Comparison of ENCODE assay signal across 8 cellular contexts in the genomic region with DNA sequence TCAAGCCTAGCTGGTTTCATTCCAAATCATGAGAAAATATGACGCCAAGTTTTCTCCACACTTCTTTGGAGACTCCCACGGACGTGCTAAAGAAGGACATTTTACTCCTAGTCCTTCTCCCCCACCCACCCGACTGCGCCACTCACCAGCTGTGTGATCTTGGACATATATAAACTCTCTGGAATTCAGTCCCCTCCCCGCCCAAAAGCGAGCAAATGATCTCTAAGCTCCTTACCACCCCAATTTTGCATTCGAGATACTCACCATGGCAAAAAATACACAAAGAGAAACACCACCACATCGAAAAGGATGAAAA. TPM values are rescaled to one million over a fixed set of nuclear protein-coding genes. Genes with fewer than 3 reads are reported as not detected.
DNase-seq lines count a peak whose midpoint lies in the region; ATAC-seq, FAIRE-seq and TF ChIP-seq lines count a peak whose summit lies in the region.

No MANE protein-coding gene starts in this region.

- H3K27me3 Mint-ChIP-seq in neural progenitor cell (ENCODE audit: insufficient read depth, low read depth) = peaks cover 7% of the 10 kb centered on the region

- peaks cover 8% of the 10 kb centered on the region for H3F3A ChIP-seq in neural progenitor cell (ENCODE audit: low read depth)

- H3K4me3 ChIP-seq in fibroblast of lung (replicated peaks in 1 of 4; ENCODE audit: control extremely low read depth in 1 of 4, insufficient read depth in 1 of 4, low read depth in 3 of 4, low read length in 4 of 4) (peak overlapping the region; percentile 76 to 94 (median 88)), neural progenitor cell (peak overlapping the region; percentile 68)

- H3K9me3 ChIP-seq in fibroblast of lung (ENCODE audit: control insufficient read depth, insufficient read depth, low read depth, low read length) (no peaks in the 10 kb centered on the region), neural progenitor cell (ENCODE audit: low read depth) (no peaks in the 10 kb centered on the region)

- peak overlapping the region; percentile 85 for H3K4me2 ChIP-seq in fibroblast of lung (ENCODE audit: extremely low read depth, insufficient read depth, low read length)
- H3K4me2 ChIP-seq in neural progenitor cell = peak overlapping the region; percentile 85

- ATAC-seq in GM19023 (IDR thresholded peaks at IDR 0.05; ENCODE audit: unreplicated experiment) (peak; percentile 26), HG03095 (IDR thresholded peaks at IDR 0.05; ENCODE audit: unreplicated experiment) (peak; percentile 26)

- H3K36me3 Mint-ChIP-seq in neural progenitor cell = peaks cover 26% of the 10 kb centered on the region

- peak overlapping the region; percentile 99 for H3K27ac Mint-ChIP-seq in neural progenitor cell

- H3K4me1 ChIP-seq in fibroblast of lung (ENCODE audit: control insufficient read depth, extremely low read depth, insufficient read depth, low read length) = peaks cover 3% of the 10 kb centered on the region
- no peaks in the 10 kb centered on the region for H3K4me1 ChIP-seq in neural progenitor cell

- TF ChIP-seq CTCF in fibroblast of lung (conservative IDR thresholded peaks at IDR 0.05 in 1 of 2, IDR thresholded peaks at IDR 0.05 in 1 of 2; ENCODE audit: low read depth in 1 of 2, low read length in 2 of 2) (no peak), neural progenitor cell (IDR thresholded peaks at IDR 0.05) (no peak), GM20000 (IDR thresholded peaks at IDR 0.05; ENCODE audit: extremely low read depth, missing control alignments) (no peak), D721Med (IDR thresholded peaks at IDR 0.05; ENCODE audit: insufficient read depth, missing control alignments) (no peak)

- H3K27ac ChIP-seq in fibroblast of lung (ENCODE audit: insufficient read depth, low read length) (peak overlapping the region; percentile 94), neural progenitor cell (peak overlapping the region; percentile 43)

- peaks cover 26% of the 10 kb centered on the region for H3K4me1 Mint-ChIP-seq in neural progenitor cell

- peak overlapping the region; percentile 99 for H3K4me3 Mint-ChIP-seq in neural progenitor cell

- FAIRE-seq in D721Med (lab: Jason Lieb, UNC) = no peak

- H3K9ac ChIP-seq in fibroblast of lung (ENCODE audit: insufficient read depth, low read length) = peak overlapping the region; percentile 86
- peak overlapping the region; percentile 38 for H3K9ac ChIP-seq in neural progenitor cell

- H3K9me3 Mint-ChIP-seq in neural progenitor cell = peaks cover 7% of the 10 kb centered on the region

- H3K27me3 ChIP-seq in fibroblast of lung (ENCODE audit: control insufficient read depth, insufficient read depth, low read length) = no peaks in the 10 kb centered on the region
- no peaks in the 10 kb centered on the region for H3K27me3 ChIP-seq in neural progenitor cell

- H4K20me1 ChIP-seq in fibroblast of lung (ENCODE audit: control insufficient read depth, extremely low read depth, insufficient read depth, low read length) (no peaks in the 10 kb centered on the region), neural progenitor cell (ENCODE audit: low read depth) (no peaks in the 10 kb centered on the region)

- DNase-seq in activated CD4-positive, alpha-beta T cell treated with anti-CD3 and anti-CD28 coated beads, Interleukin-2, amount 50 U/mL, for 1 hour = peak; percentile 33
- DNase-seq in fibroblast of lung (ENCODE audit: low read depth in 2 of 2) (peak; percentile 65 to 70), neural progenitor cell (ENCODE audit: low spot score) (no peak), GM20000 (ENCODE audit: low spot score) (no peak), NOMO-1 treated with DMSO at 0.1 percent for 48 hours (lab: John Stamatoyannopoulos, UW; ENCODE audit: unreplicated experiment) (no peak), D721Med (ENCODE audit: insufficient read length, low spot score) (no peak)

- H3K79me2 ChIP-seq in fibroblast of lung (ENCODE audit: control insufficient read depth, insufficient read depth, low read length) = peaks cover 35% of the 10 kb centered on the region
- peaks cover 29% of the 10 kb centered on the region for H3K79me2 ChIP-seq in neural progenitor cell (ENCODE audit: low read depth)

- peak overlapping the region; percentile 83 for H2AFZ ChIP-seq in fibroblast of lung (ENCODE audit: low read length)
- peak overlapping the region; percentile 78 for H2AFZ ChIP-seq in neural progenitor cell (replicated peaks)

- H3K36me3 ChIP-seq in fibroblast of lung (ENCODE audit: control insufficient read depth, insufficient read depth, low read length) (peaks cover 3% of the 10 kb centered on the region), neural progenitor cell (peaks cover 19% of the 10 kb centered on the region)

RNA-seq across cellular contexts. Expression of a gene that starts 21.9 kb away (rescaled TPM):
- not detected in 2 replicates for total RNA-seq in fibroblast of lung
- not detected in 2 replicates for polyA plus RNA-seq in fibroblast of lung
- polyA plus RNA-seq in fibroblast of lung (2012) = not detected in 2 replicates
- polyA minus RNA-seq in fibroblast of lung (ENCODE audit: low replicate concordance) = not detected in 2 replicates
- total RNA-seq in neural progenitor cell (ENCODE audit: low replicate concordance) = not detected in 2 replicates

Comparison
In these comparisons a context has a peak if more than half of its experiments do, and no peak if none do; other contexts are left out.
1. DNase-seq: peak in activated CD4-positive, alpha-beta T cell treated with anti-CD3 and anti-CD28 coated beads, Interleukin-2, amount 50 U/mL, for 1 hour (single experiment) and fibroblast of lung (2 of 2); none in neural progenitor cell (single experiment), GM20000 (single experiment), NOMO-1 treated with DMSO at 0.1 percent for 48 hours (single experiment) and D721Med (single experiment).